In the genomic region with DNA sequence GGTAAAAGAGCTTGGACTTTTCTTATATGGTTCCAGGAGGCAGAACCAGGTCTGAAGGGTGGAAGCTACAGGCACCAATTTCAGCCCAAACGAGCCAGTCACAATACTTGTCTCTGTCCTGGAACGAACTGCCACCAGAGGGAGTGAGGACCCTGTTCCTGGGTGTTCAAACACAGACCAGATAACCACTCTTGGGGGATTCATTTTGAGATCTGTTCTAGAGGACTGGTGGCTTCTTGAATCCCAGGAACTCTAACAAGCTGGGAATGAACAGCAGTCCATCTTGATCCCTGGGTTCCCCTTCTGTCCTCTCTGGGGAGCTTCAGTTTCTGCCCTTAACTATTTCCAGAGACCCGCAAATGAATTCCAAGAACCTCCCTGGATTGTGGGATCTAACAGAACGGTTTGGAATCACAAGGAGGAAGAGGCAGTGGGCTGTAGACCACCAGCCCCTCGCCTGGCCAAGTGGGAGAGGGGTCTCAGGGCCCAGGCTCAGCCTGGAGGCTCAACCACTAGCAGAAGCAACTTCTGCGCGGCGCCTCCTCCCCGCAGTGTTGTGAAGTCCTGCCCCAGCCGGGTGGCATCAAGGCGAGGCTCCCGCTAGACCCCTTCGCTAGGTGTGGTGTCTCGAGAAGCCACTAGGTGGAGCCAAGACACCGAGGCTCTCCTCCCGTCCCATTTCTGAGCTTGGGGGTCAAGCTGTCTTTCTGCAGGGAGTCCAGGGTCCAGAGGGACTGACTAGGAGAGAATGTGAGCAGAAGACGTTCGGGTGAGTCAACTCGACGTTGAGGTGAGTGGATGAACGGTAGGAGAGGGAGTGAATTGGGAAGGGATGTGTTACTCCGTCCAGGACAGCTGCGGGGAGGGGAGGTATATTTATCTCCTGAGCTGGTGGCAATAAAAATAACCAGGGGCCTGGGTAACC, we compare ENCODE assay signal across 8 cellular contexts. TPM values are rescaled to one million over a fixed set of nuclear protein-coding genes. Genes with fewer than 3 reads are reported as not detected.
DNase-seq lines count a peak whose midpoint lies in the region; ATAC-seq and FAIRE-seq lines count a peak whose summit lies in the region.

No MANE protein-coding gene starts in this region.

- H3K79me1 ChIP-seq in mesenchymal stem cell (replicated peaks; ENCODE audit: low read length, poor library complexity, severe bottlenecking): no peaks in the 10 kb centered on the region

- no peak overlapping the region for H2BK15ac ChIP-seq in mesenchymal stem cell (ENCODE audit: low read depth, poor library complexity, severe bottlenecking)

- no peak overlapping the region for H3K14ac ChIP-seq in mesenchymal stem cell (ENCODE audit: low read length in 2 of 2)

- H3K27ac ChIP-seq in effector memory CD4-positive, alpha-beta T cell (ENCODE audit: insufficient read depth, low read length, poor library complexity, severe bottlenecking): no peak overlapping the region
- H3K27ac ChIP-seq in mesenchymal stem cell (ENCODE audit: low read length, poor library complexity, severe bottlenecking): no peak overlapping the region

- peak overlapping the region; percentile 65 for H4K8ac ChIP-seq in mesenchymal stem cell (ENCODE audit: low read length)

- no peaks in the 10 kb centered on the region for H3K9me3 ChIP-seq in effector memory CD4-positive, alpha-beta T cell (ENCODE audit: control insufficient read depth, low read length)
- no peaks in the 10 kb centered on the region for H3K9me3 ChIP-seq in mesenchymal stem cell (ENCODE audit: control insufficient read depth, low read length)

- no peak overlapping the region for H2AK5ac ChIP-seq in mesenchymal stem cell (ENCODE audit: low read length, severe bottlenecking)

- peak overlapping the region; percentile 72 for H3K9ac ChIP-seq in mesenchymal stem cell (ENCODE audit: low read length)

- no peak overlapping the region for H3K23ac ChIP-seq in mesenchymal stem cell (ENCODE audit: low read length in 2 of 2)

- 1% methylated on average over 23 of the region's 23 CpGs for WGBS in mesenchymal stem cell

- peak overlapping the region; percentile 79 for H4K91ac ChIP-seq in mesenchymal stem cell (ENCODE audit: low read length)

- H3K4me2 ChIP-seq in mesenchymal stem cell (ENCODE audit: low read length, poor library complexity, severe bottlenecking): peak overlapping the region; percentile 85

- H2AFZ ChIP-seq in mesenchymal stem cell (ENCODE audit: low read depth, low read length): peak overlapping the region; percentile 84

- H3K4me1 ChIP-seq in effector memory CD4-positive, alpha-beta T cell (ENCODE audit: control insufficient read depth, insufficient read depth, low read length, poor library complexity, severe bottlenecking): peaks cover 18% of the 10 kb centered on the region
- peaks cover 42% of the 10 kb centered on the region for H3K4me1 ChIP-seq in mesenchymal stem cell (ENCODE audit: control insufficient read depth, insufficient read depth, low read depth, low read length)

- no peak overlapping the region for H2BK120ac ChIP-seq in mesenchymal stem cell (ENCODE audit: low read depth, low read length)

- no peak overlapping the region for H2BK5ac ChIP-seq in mesenchymal stem cell (ENCODE audit: low read depth, low read length, poor library complexity, severe bottlenecking)

- peak overlapping the region in 1 of 2 experiments; percentile 94 for H2BK12ac ChIP-seq in mesenchymal stem cell (ENCODE audit: low read length in 2 of 2)

- no peak for ATAC-seq in GM18511 (IDR thresholded peaks at IDR 0.05; ENCODE audit: unreplicated experiment)

- H3K4me3 ChIP-seq in effector memory CD4-positive, alpha-beta T cell (ENCODE audit: insufficient read depth, low read depth, low read length, poor library complexity, severe bottlenecking): no peak overlapping the region
- peak overlapping the region in 1 of 2 experiments; percentile 70 for H3K4me3 ChIP-seq in mesenchymal stem cell (ENCODE audit: insufficient read depth in 1 of 2, low read depth in 1 of 2, low read length in 2 of 2)

- H3K36me3 ChIP-seq in effector memory CD4-positive, alpha-beta T cell (ENCODE audit: control insufficient read depth, insufficient read depth, low read length): no peaks in the 10 kb centered on the region
- no peaks in the 10 kb centered on the region for H3K36me3 ChIP-seq in mesenchymal stem cell (ENCODE audit: control insufficient read depth in 1 of 2, insufficient read depth in 2 of 2, low read depth in 1 of 2, low read length in 2 of 2)

- H3K4ac ChIP-seq in mesenchymal stem cell (ENCODE audit: low read depth in 1 of 2, low read length in 2 of 2): no peak overlapping the region

- peak overlapping the region in 1 of 2 experiments; percentile 44 for H3K18ac ChIP-seq in mesenchymal stem cell (ENCODE audit: low read depth in 1 of 2, low read length in 2 of 2)

- DNase-seq in GF-D8 (lab: John Stamatoyannopoulos, UW) (peak; percentile 19), HTR-8/SVneo (ENCODE audit: insufficient read length, low spot score) (peak; percentile 78), NOMO-1 (lab: John Stamatoyannopoulos, UW; ENCODE audit: unreplicated experiment in 2 of 2) (peak; percentile 67 to 80), mesenchymal stem cell (peak; percentile 87)
- peak; percentile 41 to 61 for DNase-seq in activated CD8-positive, alpha-beta memory T cell treated with anti-CD3 and anti-CD28 coated beads for 1 hour (ENCODE audit: extremely low read depth in 1 of 2, low read depth in 1 of 2)
- peak; percentile 54 to 64 (median 55) for DNase-seq in effector memory CD4-positive, alpha-beta T cell
- peak; percentile 49 to 51 for DNase-seq in stimulated activated CD8-positive, alpha-beta memory T cell treated with anti-CD3 and anti-CD28 coated beads, Interleukin-15, amount 100 ng/mL, for 4 hours (ENCODE audit: low read depth in 2 of 2)

- H3K27me3 ChIP-seq in effector memory CD4-positive, alpha-beta T cell (replicated peaks; ENCODE audit: control insufficient read depth, insufficient read depth, low read length, poor library complexity, severe bottlenecking): peaks cover 43% of the 10 kb centered on the region
- peaks cover 0 to 42% of the 10 kb centered on the region in 2 experiments for H3K27me3 ChIP-seq in mesenchymal stem cell (ENCODE audit: control insufficient read depth in 1 of 2, insufficient read depth in 1 of 2, low read length in 2 of 2)

- no peak for FAIRE-seq in HTR-8/SVneo (lab: Jason Lieb, UNC)

RNA-seq across cellular contexts. Expression of gene NES, which starts 12.1 kb away (rescaled TPM):
- polyA plus RNA-seq in mesenchymal stem cell (2013, experiment 1 of 2): 49.2 TPM
- 45.3 TPM for polyA plus RNA-seq in mesenchymal stem cell (2013, experiment 2 of 2)

RNA-seq across cellular contexts. Expression of gene CRABP2, which starts 16.1 kb away (rescaled TPM):
- polyA plus RNA-seq in mesenchymal stem cell (2013, experiment 1 of 2): 42.6 TPM
- polyA plus RNA-seq in mesenchymal stem cell (2013, experiment 2 of 2): 41.2 TPM

RNA-seq across cellular contexts. Expression of gene METTL25B, which starts 39.0 kb away (rescaled TPM):
- polyA plus RNA-seq in mesenchymal stem cell (2013, experiment 1 of 2): 12.1 TPM
- polyA plus RNA-seq in mesenchymal stem cell (2013, experiment 2 of 2): 11.3 TPM

RNA-seq across cellular contexts. Expression of gene ISG20L2, which starts 39.3 kb away (rescaled TPM):
- polyA plus RNA-seq in mesenchymal stem cell (2013, experiment 1 of 2): 26.8 TPM
- polyA plus RNA-seq in mesenchymal stem cell (2013, experiment 2 of 2): 25.1 TPM

RNA-seq across cellular contexts. Expression of gene BCAN, which starts 47.4 kb away (rescaled TPM):
- 0.33 TPM for polyA plus RNA-seq in mesenchymal stem cell (2013, experiment 1 of 2)
- polyA plus RNA-seq in mesenchymal stem cell (2013, experiment 2 of 2): 0.23 TPM

Comparison
In these comparisons a context has a peak if more than half of its experiments do, and no peak if none do; other contexts are left out.
1. DNase-seq: peak in every context shown above with its lines; median percentile 87 in mesenchymal stem cell; 78 in HTR-8/SVneo; 74 in NOMO-1; 55 in effector memory CD4-positive, alpha-beta T cell; 51 in activated CD8-positive, alpha-beta memory T cell treated with anti-CD3 and anti-CD28 coated beads for 1 hour; 50 in stimulated activated CD8-positive, alpha-beta memory T cell treated with anti-CD3 and anti-CD28 coated beads, Interleukin-15, amount 100 ng/mL, for 4 hours; 19 in GF-D8.